8 cellular contexts compared by ENCODE assay signal in the genomic region with DNA sequence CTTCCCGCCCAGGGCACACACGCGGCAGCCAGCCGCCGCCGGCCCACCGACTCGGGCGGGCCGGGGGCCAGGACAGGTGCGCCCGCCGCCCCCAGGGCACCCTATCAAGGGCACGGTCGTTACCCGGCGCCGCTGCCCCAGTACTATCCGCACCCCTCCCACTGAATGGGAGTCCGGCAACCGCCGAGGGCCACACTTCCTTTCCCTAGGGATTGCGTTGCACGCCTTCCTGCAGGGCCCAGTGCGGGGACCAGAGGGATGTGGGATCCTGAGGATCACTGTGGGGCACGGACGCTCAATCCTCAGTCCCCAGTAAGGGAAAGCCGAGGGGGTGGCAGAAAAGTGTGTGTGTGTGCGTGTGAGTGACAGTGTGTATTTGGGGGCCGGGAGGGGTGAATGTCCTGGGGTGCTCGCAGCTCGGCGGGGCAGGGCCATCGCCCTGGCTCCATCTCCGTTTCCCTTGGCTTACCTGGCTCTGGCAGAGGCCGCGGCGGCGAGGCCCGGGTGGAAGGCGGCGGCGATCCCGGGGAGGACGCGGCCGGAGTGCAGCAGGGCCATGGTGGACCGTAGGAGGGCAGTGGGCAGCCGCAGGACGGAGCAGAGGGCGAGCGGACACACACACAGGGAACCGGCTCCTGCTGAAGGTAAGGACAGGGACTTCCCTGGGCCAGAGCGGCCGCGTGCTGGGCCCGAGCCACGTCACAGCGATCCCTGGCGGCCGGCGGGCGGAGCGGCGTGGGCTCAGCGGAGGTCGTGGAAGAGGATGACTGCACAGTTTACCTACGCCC. TPM values are rescaled to one million over a fixed set of nuclear protein-coding genes. Genes with fewer than 3 reads are reported as not detected.
DNase-seq lines count a peak whose midpoint lies in the region; ATAC-seq, FAIRE-seq and TF ChIP-seq lines count a peak whose summit lies in the region.

A gene (minus strand): TSS at position 646 of the 788 bp plus-strand sequence. CDS start 88 bp downstream, at position 558.

- H3K4me1 ChIP-seq in gastroesophageal sphincter, result peaks cover 2 to 59% (median 5%) of the 10 kb centered on the region in 3 donors

- TF ChIP-seq EP300 in gastroesophageal sphincter (IDR thresholded peaks at IDR 0.05), result no peak

- in situ Hi-C loops in G401 (cut with HindIII; ENCODE audit: low sequenced_read_pairs), result no loop called here

- no peaks in the 10 kb centered on the region for H3K27me3 ChIP-seq in gastroesophageal sphincter

- H3K27ac ChIP-seq in gastroesophageal sphincter, result peak within 1 kb of the TSS; percentile 31 to 89 (median 86)

- peak; percentile 78 for TF ChIP-seq POLR2A in H54 (IDR thresholded peaks at IDR 0.05; ENCODE audit: low read depth, low read length)
- peak in 1 of 2 donors; percentile 22 for TF ChIP-seq POLR2A in gastroesophageal sphincter (IDR thresholded peaks at IDR 0.05)

- DNase-seq in G401 (ENCODE audit: low spot score) (peak; percentile 85), H54 (ENCODE audit: insufficient read length, low spot score) (peak; percentile 90), LoVo (ENCODE audit: low spot score) (peak; percentile 91), SHP77 treated with DMSO at 0.1 percent for 48 hours (lab: John Stamatoyannopoulos, UW) (peak; percentile 87), non-pigmented ciliary epithelial cell (ENCODE audit: low read depth) (peak; percentile 23), superior temporal gyrus (ENCODE audit: extremely low spot score) (peak; percentile 78)
- DNase-seq in activated naive CD4-positive, alpha-beta T cell (lab: John Stamatoyannopoulos, UW), result peak; percentile 48 to 73 (median 50)

- peak; percentile 68 to 94 (median 77) for TF ChIP-seq CTCF in gastroesophageal sphincter (IDR thresholded peaks at IDR 0.05)

- WGBS in gastroesophageal sphincter (ENCODE audit: low coverage in 1 of 2), 2 donors, result 0% methylated on average over 7 of the region's 68 CpGs; no CpG with 5 or more reads in 1 of the 2 donors

- H3K4me3 ChIP-seq in gastroesophageal sphincter, result peak within 1 kb of the TSS; percentile 50 to 88

- no peaks in the 10 kb centered on the region for H3K36me3 ChIP-seq in gastroesophageal sphincter

- H3K9me3 ChIP-seq in gastroesophageal sphincter, result no peaks in the 10 kb centered on the region

- ATAC-seq in gastroesophageal sphincter, result peak; percentile 96

- FAIRE-seq in H54 (lab: Jason Lieb, UNC), result peak; percentile 11

RNA-seq across cellular contexts. Expression of the gene that starts here (rescaled TPM):
- total RNA-seq in G401 (2014; rRNA removed; shearing (Covaris generic)), result 88.9 and 113 TPM in 2 replicates
- 100 to 1,000 TPM in 2 of 4 donors, 10 to 100 TPM in 2; 37.3 to 134 (median 103) TPM for total RNA-seq in gastroesophageal sphincter

Comparison
In these comparisons a context has a peak if more than half of its experiments do, and no peak if none do; other contexts are left out.
1. Peak in every context shown above with its lines: DNase-seq, ATAC-seq, H3K4me3 ChIP-seq and H3K27ac ChIP-seq.
2. DNase-seq: peak in every context shown above with its lines; median percentile 91 in LoVo; 90 in H54; 87 in SHP77 treated with DMSO at 0.1 percent for 48 hours; 85 in G401; 78 in superior temporal gyrus; 50 in activated naive CD4-positive, alpha-beta T cell; 23 in non-pigmented ciliary epithelial cell.